In genomic region chr2:27832396-27832795, GRCh38 we compare ENCODE assay signal across 12 cellular contexts. TPM values are rescaled to one million over a fixed set of nuclear protein-coding genes. Genes with fewer than 3 reads are reported as not detected.
DNase-seq lines count a peak whose midpoint lies in the region; ATAC-seq, FAIRE-seq and TF ChIP-seq lines count a peak whose summit lies in the region.
"Had no signal": no experiment of that assay in that cellular context is flagged by ENCODE, and none has a peak within 500 bp of the region (broad histone marks: within the 10 kb centered on the region; RNA-seq: fewer than 3 reads in every experiment).

No MANE protein-coding gene starts in this region.

- H3K27ac Mint-ChIP-seq in stimulated activated naive CD8-positive, alpha-beta T cell treated with anti-CD3 and anti-CD28 coated beads, Interleukin-15, amount 100 ng/mL, for 72 hours, result no peak overlapping the region
- H3K27ac Mint-ChIP-seq: B cell; effector memory CD8-positive, alpha-beta T cell had no signal

- intact Hi-C loops in HepG2 (cut with micrococcal nuclease; ENCODE audit: unreplicated experiment), result no loop called here

- H3K36me3 ChIP-seq in HepG2 (replicated peaks in 1 of 2; ENCODE audit: control insufficient read depth in 1 of 2, insufficient read depth in 2 of 2, low read length in 2 of 2), result no peaks in the 10 kb centered on the region

- no TSS peak for BruUV-seq in HepG2 (replicated peaks; lab: Mats Ljungman, UMichigan)

- no peak overlapping the region for H2AFZ ChIP-seq in HepG2 (ENCODE audit: low read length)

- TF ChIP-seq POLR2A in HepG2 (IDR thresholded peaks at IDR 0.05; ENCODE audit: insufficient read depth in 1 of 2, low read depth in 2 of 2, low read length in 2 of 2), result no peak

- no peak overlapping the region for H3K4me2 ChIP-seq in HepG2 (ENCODE audit: low read depth, low read length)

- H3K4me1 ChIP-seq in HepG2 (ENCODE audit: insufficient read depth, low read length), result no peaks in the 10 kb centered on the region
- H3K4me1 ChIP-seq: thyroid gland had no signal

- CTCF ChIA-PET in AG04449 (lab: Yijun Ruan, JAX), result interaction anchor here (1.0 kb wide), 1 partner anchor 620 kb away, joined by 3 read pairs; no protein-coding TSS in a partner anchor
- CTCF ChIA-PET in HepG2 (lab: Yijun Ruan, JAX; ENCODE audit: low intra/inter-chr PET ratio, low total read pairs), result no interaction called here

- peak; percentile 65 for DNase-seq in AG04449 (ENCODE audit: low read depth, low spot score)
- peak in 1 of 2 experiments; percentile 50 for DNase-seq in HL-60 (ENCODE audit: low read depth in 1 of 2, low spot score in 1 of 2)
- DNase-seq in SKM-1 treated with dmso at 0.1 percent for 144 hours (lab: John Stamatoyannopoulos, UW; ENCODE audit: unreplicated experiment), result peak; percentile 43
- DNase-seq in foreskin fibroblast, result peak; percentile 64 to 72
- no peak for DNase-seq in HepG2 (ENCODE audit: low spot score)
- no peak for DNase-seq in T-helper 9 cell
- DNase-seq in globus pallidus (ENCODE audit: low spot score), result no peak
- DNase-seq in stimulated activated naive CD8-positive, alpha-beta T cell treated with anti-CD3 and anti-CD28 coated beads, Interleukin-15, amount 100 ng/mL, for 72 hours, result no peak
- DNase-seq: effector memory CD8-positive, alpha-beta T cell; NCI-H2081 treated with DMSO at 0.1 percent for 48 hours; thyroid gland had no signal

- H3K9me3 Mint-ChIP-seq in stimulated activated naive CD8-positive, alpha-beta T cell treated with anti-CD3 and anti-CD28 coated beads, Interleukin-15, amount 100 ng/mL, for 72 hours, result no peaks in the 10 kb centered on the region
- H3K9me3 Mint-ChIP-seq: effector memory CD8-positive, alpha-beta T cell had no signal

- TF ChIP-seq EP300 in HepG2 (IDR thresholded peaks at IDR 0.05; ENCODE audit: low read depth in 2 of 2, low read length in 2 of 2) (no peak), HepG2 (CRISPR knock-in tag; IDR thresholded peaks at IDR 0.05; ENCODE audit: borderline replicate concordance) (no peak)

- no peaks in the 10 kb centered on the region for H3K9me3 ChIP-seq in HepG2 (ENCODE audit: low read length)
- H3K9me3 ChIP-seq: thyroid gland had no signal

- no peaks in the 10 kb centered on the region for H3K4me1 Mint-ChIP-seq in stimulated activated naive CD8-positive, alpha-beta T cell treated with anti-CD3 and anti-CD28 coated beads, Interleukin-15, amount 100 ng/mL, for 72 hours
- H3K4me1 Mint-ChIP-seq: B cell had no signal

- H3K9ac ChIP-seq in HepG2 (ENCODE audit: insufficient read depth, low read depth, low read length), result no peak overlapping the region

- 97% methylated on average over 2 of the region's 2 CpGs for whole genome bisulfite sequencing in HepG2 (ENCODE audit: low lambda C conversion rate)

- H3K4me3 ChIP-seq in AG04449 (ENCODE audit: low read depth, low read length) (no peak overlapping the region), HL-60 (replicated peaks; ENCODE audit: insufficient read depth, low read length) (no peak overlapping the region), foreskin fibroblast (ENCODE audit: low read depth in 1 of 2, low read length in 2 of 2) (no peak overlapping the region), HepG2 (replicated peaks in 1 of 3; ENCODE audit: insufficient read depth in 1 of 3, low read depth in 2 of 3, low read length in 3 of 3) (no peak overlapping the region)
- H3K4me3 ChIP-seq: thyroid gland had no signal

- POLR2A ChIA-PET in AG04449 (lab: Yijun Ruan, JAX) (no interaction called here), HepG2 (lab: Yijun Ruan, JAX) (no interaction called here)

- FAIRE-seq in HepG2 (lab: Jason Lieb, UNC), result no peak

- TF ChIP-seq RAD21 in HepG2 (CRISPR knock-in tag; IDR thresholded peaks at IDR 0.05), result no peak

- no peaks in the 10 kb centered on the region for H3K79me2 ChIP-seq in HepG2 (ENCODE audit: insufficient read depth, low read length)

- H3K27ac ChIP-seq in HL-60 (replicated peaks) (peak overlapping the region; percentile 92), HepG2 (ENCODE audit: extremely low read length, insufficient read depth, low read length) (no peak overlapping the region)
- H3K27ac ChIP-seq: thyroid gland had no signal

- in situ Hi-C loops in HepG2 (cut with HindIII; ENCODE audit: extremely low pct_ligation_motif_present, low pct_unique_long_range_greater_than_20kb), result no loop called here

- H3K27me3 ChIP-seq in HL-60 (ENCODE audit: insufficient read depth, poor library complexity, severe bottlenecking), result no peaks in the 10 kb centered on the region
- no peaks in the 10 kb centered on the region for H3K27me3 ChIP-seq in HepG2 (ENCODE audit: control insufficient read depth in 1 of 2, insufficient read depth in 2 of 2, low read length in 2 of 2)
- H3K27me3 ChIP-seq: thyroid gland had no signal

- ATAC-seq in HepG2, result no peak
- ATAC-seq in stimulated activated naive CD8-positive, alpha-beta T cell treated with anti-CD3 and anti-CD28 coated beads, Interleukin-15, amount 100 ng/mL, for 72 hours, result no peak
- ATAC-seq: effector memory CD8-positive, alpha-beta T cell had no signal

- no peak overlapping the region for H3K4me3 Mint-ChIP-seq in stimulated activated naive CD8-positive, alpha-beta T cell treated with anti-CD3 and anti-CD28 coated beads, Interleukin-15, amount 100 ng/mL, for 72 hours
- H3K4me3 Mint-ChIP-seq: B cell; effector memory CD8-positive, alpha-beta T cell had no signal

- H3K27me3 Mint-ChIP-seq in stimulated activated naive CD8-positive, alpha-beta T cell treated with anti-CD3 and anti-CD28 coated beads, Interleukin-15, amount 100 ng/mL, for 72 hours, result no peaks in the 10 kb centered on the region
- H3K27me3 Mint-ChIP-seq: B cell; effector memory CD8-positive, alpha-beta T cell had no signal

- TF ChIP-seq CTCF in AG04449 (IDR thresholded peaks at IDR 0.05; ENCODE audit: insufficient read depth, low read length, missing control alignments), result no peak
- TF ChIP-seq CTCF in HL-60 (IDR thresholded peaks at IDR 0.05; ENCODE audit: insufficient read depth, low read length), result no peak
- no peak for TF ChIP-seq CTCF in foreskin fibroblast (IDR thresholded peaks at IDR 0.05; ENCODE audit: low read depth, low read length)
- no peak for TF ChIP-seq CTCF in HepG2 (CRISPR knock-in tag; IDR thresholded peaks at IDR 0.05)

- no peaks in the 10 kb centered on the region for H4K20me1 ChIP-seq in HepG2 (ENCODE audit: insufficient read depth, low read length)

TF ChIP-seq in HepG2, 621 proteins besides CTCF, POLR2A, EP300 and RAD21 (continues in another document):
- TF ChIP-seq ARID2 (CRISPR knock-in tag; IDR thresholded peaks at IDR 0.05; ENCODE audit: borderline replicate concordance) (no peak), YEATS2 (CRISPR knock-in tag; IDR thresholded peaks at IDR 0.05; ENCODE audit: borderline replicate concordance) (no peak), ZNF589 (CRISPR knock-in tag; conservative IDR thresholded peaks at IDR 0.05) (no peak), ZNF556 (CRISPR knock-in tag; IDR thresholded peaks at IDR 0.05; ENCODE audit: borderline replicate concordance) (no peak), GTF2F1 (IDR thresholded peaks at IDR 0.05; ENCODE audit: low read length) (no peak)

RNA-seq across cellular contexts. Expression of gene RBKS, which starts 57.8 kb away (rescaled TPM):
- total RNA-seq in HepG2 (2016; rRNA removed; fragmentation: Illumina TruSeq; extraction: Trizol), result 7.7 and 11.7 TPM in 2 replicates
- total RNA-seq in HepG2 (2016; cell fraction: cytosol; rRNA removed; fragmentation: Illumina TruSeq; extraction: Trizol; ENCODE audit: low read depth), result 1.8 and 2.4 TPM in 2 replicates
- total RNA-seq in HepG2 (2016; cell fraction: insoluble cytoplasmic fraction; rRNA removed; fragmentation: Illumina TruSeq; extraction: Trizol), result 8.0 and 11.5 TPM in 2 replicates
- total RNA-seq in HepG2 (2016; cell fraction: membrane; rRNA removed; fragmentation: Illumina TruSeq; extraction: Trizol), result 2.9 and 3.2 TPM in 2 replicates
- total RNA-seq in HepG2 (2016; cell fraction: nucleus; rRNA removed; fragmentation: Illumina TruSeq; extraction: Trizol), result 3.7 and 4.5 TPM in 2 replicates
- 7.8 and 8.3 TPM in 2 replicates for polyA plus RNA-seq in HepG2 (2011; rRNA removed)
- polyA plus RNA-seq in HepG2 (2011; cell fraction: cytosol; rRNA removed), result 7.5 and 9.2 TPM in 2 replicates
- polyA plus RNA-seq in HepG2 (2011; cell fraction: nucleus; rRNA removed), result 1.4 and 2.0 TPM in 2 replicates
- 4.9 and 12.6 TPM in 2 replicates for polyA plus RNA-seq in HepG2 (2012)
- polyA plus RNA-seq in HepG2 (2016; cell fraction: cytosol; fragmentation: Illumina TruSeq; extraction: Trizol; ENCODE audit: low read depth), result 1.8 and 2.2 TPM in 2 replicates
- polyA plus RNA-seq in HepG2 (2016; cell fraction: insoluble cytoplasmic fraction; fragmentation: Illumina TruSeq; extraction: Trizol; ENCODE audit: low read depth), result 10.1 and 10.5 TPM in 2 replicates
- polyA plus RNA-seq in HepG2 (2016; cell fraction: membrane; fragmentation: Illumina TruSeq; extraction: Trizol; ENCODE audit: low read depth), result 2.2 and 2.3 TPM in 2 replicates
- 2.4 and 3.5 TPM in 2 replicates for polyA plus RNA-seq in HepG2 (2016; cell fraction: nucleus; fragmentation: Illumina TruSeq; extraction: Trizol; ENCODE audit: insufficient read depth, low read depth)
- 1.0 and 4.2 TPM in 2 replicates for polyA minus RNA-seq in HepG2 (2011; rRNA and poly(A)+ RNA removed; ENCODE audit: low replicate concordance)
- 2.5 and 3.7 TPM in 2 replicates for polyA minus RNA-seq in HepG2 (2011; cell fraction: cytosol; rRNA and poly(A)+ RNA removed)
- 7.6 and 9.3 TPM in 2 replicates for polyA minus RNA-seq in HepG2 (2011; cell fraction: nucleus; rRNA and poly(A)+ RNA removed)

RNA-seq across cellular contexts. Expression of gene BABAM2, which starts 58.1 kb away (rescaled TPM):
- 24.9 and 34.8 TPM in 2 replicates for total RNA-seq in HepG2 (2016; rRNA removed; fragmentation: Illumina TruSeq; extraction: Trizol)
- 8.2 and 8.5 TPM in 2 replicates for total RNA-seq in HepG2 (2016; cell fraction: cytosol; rRNA removed; fragmentation: Illumina TruSeq; extraction: Trizol; ENCODE audit: low read depth)
- total RNA-seq in HepG2 (2016; cell fraction: insoluble cytoplasmic fraction; rRNA removed; fragmentation: Illumina TruSeq; extraction: Trizol), result 26.2 and 31.2 TPM in 2 replicates
- total RNA-seq in HepG2 (2016; cell fraction: membrane; rRNA removed; fragmentation: Illumina TruSeq; extraction: Trizol), result 13.7 and 14.1 TPM in 2 replicates
- 33.5 and 34.7 TPM in 2 replicates for total RNA-seq in HepG2 (2016; cell fraction: nucleus; rRNA removed; fragmentation: Illumina TruSeq; extraction: Trizol)
- 28.0 and 28.3 TPM in 2 replicates for polyA plus RNA-seq in HepG2 (2011; rRNA removed)
- 18.3 and 23.5 TPM in 2 replicates for polyA plus RNA-seq in HepG2 (2011; cell fraction: cytosol; rRNA removed)
- 14.1 and 17.0 TPM in 2 replicates for polyA plus RNA-seq in HepG2 (2011; cell fraction: nucleus; rRNA removed)
- polyA plus RNA-seq in HepG2 (2012), result 23.1 and 32.2 TPM in 2 replicates
- 11.4 and 14.0 TPM in 2 replicates for polyA plus RNA-seq in HepG2 (2016; cell fraction: cytosol; fragmentation: Illumina TruSeq; extraction: Trizol; ENCODE audit: low read depth)
- 49.9 and 58.4 TPM in 2 replicates for polyA plus RNA-seq in HepG2 (2016; cell fraction: insoluble cytoplasmic fraction; fragmentation: Illumina TruSeq; extraction: Trizol; ENCODE audit: low read depth)
- 17.1 and 19.7 TPM in 2 replicates for polyA plus RNA-seq in HepG2 (2016; cell fraction: membrane; fragmentation: Illumina TruSeq; extraction: Trizol; ENCODE audit: low read depth)
- 22.3 and 23.0 TPM in 2 replicates for polyA plus RNA-seq in HepG2 (2016; cell fraction: nucleus; fragmentation: Illumina TruSeq; extraction: Trizol; ENCODE audit: insufficient read depth, low read depth)
- 22.8 and 28.8 TPM in 2 replicates for polyA minus RNA-seq in HepG2 (2011; rRNA and poly(A)+ RNA removed; ENCODE audit: low replicate concordance)
- polyA minus RNA-seq in HepG2 (2011; cell fraction: cytosol; rRNA and poly(A)+ RNA removed), result 18.5 and 21.5 TPM in 2 replicates
- polyA minus RNA-seq in HepG2 (2011; cell fraction: nucleus; rRNA and poly(A)+ RNA removed), result 132 and 154 TPM in 2 replicates

Comparison
In these comparisons a context has a peak if more than half of its experiments do, and no peak if none do; other contexts are left out.
1. DNase-seq: peak in AG04449 (single experiment), SKM-1 treated with dmso at 0.1 percent for 144 hours (single experiment) and foreskin fibroblast (2 of 2); none in HepG2 (single experiment), T-helper 9 cell (single experiment), globus pallidus (single experiment) and stimulated activated naive CD8-positive, alpha-beta T cell treated with anti-CD3 and anti-CD28 coated beads, Interleukin-15, amount 100 ng/mL, for 72 hours (0 of 2).